Comparison of ENCODE assay signal across 31 cellular contexts in genomic region chr11:96755209-96755608, GRCh38.
"Had no signal": no experiment of that assay in that cellular context is flagged by ENCODE, and none has a peak within 500 bp of the region (broad histone marks: within the 10 kb centered on the region; RNA-seq: fewer than 3 reads in every experiment).

No MANE protein-coding gene starts in this region.

- H3K4me3 ChIP-seq: adrenal gland, ascending aorta, body of pancreas, breast epithelium, cardiac muscle cell had no signal

- H3K27ac ChIP-seq: adrenal gland, ascending aorta, body of pancreas, brain microvascular endothelial cell, breast epithelium, cardiac muscle cell had no signal

- H3K4me1 ChIP-seq: adrenal gland, ascending aorta, body of pancreas, breast epithelium had no signal

- DNase-seq: activated effector memory CD4-positive, alpha-beta T cell treated with anti-CD3 and anti-CD28 coated beads, Interleukin-2, amount 50 U/mL, for 16 hours; activated effector memory CD4-positive, alpha-beta T cell treated with Interleukin-2 at 50 U/mL for 16 hours; activated gamma-delta T cell; activated gamma-delta T cell treated with Interleukin-2 at 50 U/mL for 16 hours; activated naive CD4-positive, alpha-beta T cell; activated naive CD4-positive, alpha-beta T cell treated with anti-CD3 and anti-CD28 coated beads for 36 hours; activated naive CD4-positive, alpha-beta T cell treated with anti-CD3 and anti-CD28 coated beads, Interleukin-2, amount 10 ng/mL, durations not matched to agents 7 days and 5 days; activated naive CD4-positive, alpha-beta T cell treated with anti-CD3 and anti-CD28 coated beads, Interleukin-2, amount 50 U/mL, for 16 hours; activated naive CD4-positive, alpha-beta T cell treated with Interleukin-2 at 50 U/mL for 16 hours; activated naive CD8-positive, alpha-beta T cell treated with anti-CD3 and anti-CD28 coated beads for 36 hours; activated naive CD8-positive, alpha-beta T cell treated with anti-CD3 and anti-CD28 coated beads, Interleukin-2, amount 10 ng/mL, durations not matched to agents 7 days and 5 days; activated naive CD8-positive, alpha-beta T cell treated with anti-CD3 and anti-CD28 coated beads, Interleukin-2, amount 50 U/mL, for 24 hours; activated T-cell treated with anti-CD3 and anti-CD28 coated beads, Interleukin-2, amount 50 U/mL, for 24 hours; activated T-cell treated with anti-CD3 and anti-CD28 coated beads, Interleukin-2, amount 50 U/mL, for 4 hours; activated T-cell treated with anti-CD3 and anti-CD28 coated beads, Interleukin-2, amount 50 U/mL, for 48 hours; activated T-cell treated with anti-CD3 and anti-CD28 coated beads, Interleukin-2, amount 50 U/mL, for 72 hours; adrenal gland; amniotic stem cell; amygdala; anterior cingulate cortex; aorta; body of pancreas; brain microvascular endothelial cell; caudate nucleus; central memory CD4-positive, alpha-beta T cell; cerebellar nuclear complex had no signal

- H3K9me3 ChIP-seq: adrenal gland, ascending aorta, body of pancreas, breast epithelium had no signal

- H3K36me3 ChIP-seq: adrenal gland, ascending aorta, brain microvascular endothelial cell, breast epithelium, cardiac muscle cell had no signal

- H3K27me3 ChIP-seq: adrenal gland, ascending aorta, body of pancreas, brain microvascular endothelial cell, breast epithelium, cardiac muscle cell had no signal

- ATAC-seq: activated naive CD4-positive, alpha-beta T cell treated with anti-CD3 and anti-CD28 coated beads, Interleukin-2, amount 50 U/mL, for 72 hours; activated naive CD8-positive, alpha-beta T cell treated with anti-CD3 and anti-CD28 coated beads, Interleukin-2, amount 50 U/mL, for 24 hours; activated T-cell treated with anti-CD3 and anti-CD28 coated beads, Interleukin-2, amount 50 U/mL, for 4 hours; activated T-cell treated with anti-CD3 and anti-CD28 coated beads, Interleukin-2, amount 50 U/mL, for 72 hours; activated T-helper 17 cell treated with anti-CD3 and anti-CD28 coated beads, Interleukin-2, amount 50 U/mL, for 72 hours; body of pancreas had no signal
